ENCODE assay signal across 10 cellular contexts in the genomic region with DNA sequence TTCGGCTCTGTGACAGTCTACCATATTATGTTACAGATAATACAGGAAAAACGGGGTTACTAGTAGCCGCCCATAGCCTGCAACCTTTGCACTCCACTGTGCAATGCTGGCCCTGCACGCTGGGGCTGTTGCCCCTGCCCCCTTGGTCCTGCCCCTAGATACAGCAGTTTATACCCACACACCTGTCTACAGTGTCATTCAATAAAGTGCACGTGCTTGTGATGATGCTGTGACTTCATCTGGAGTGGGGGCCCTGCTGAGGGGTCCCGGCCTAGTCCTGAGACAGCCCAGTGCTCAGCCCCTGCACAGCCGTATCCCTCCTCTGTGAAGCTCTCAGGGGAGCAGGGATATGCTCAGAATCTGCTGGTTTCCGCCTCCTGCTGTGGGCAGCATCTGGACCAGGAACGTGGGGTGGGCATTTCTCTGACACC.
A peak's percentile ranks its signal among the peaks of the same experiment; 100 is the strongest.
DNase-seq lines count a peak whose midpoint lies in the region; ATAC-seq lines count a peak whose summit lies in the region.
"Had no signal": no experiment of that assay in that cellular context is flagged by ENCODE, and none has a peak within 500 bp of the region (broad histone marks: within the 10 kb centered on the region; RNA-seq: fewer than 3 reads in every experiment).

No MANE protein-coding gene starts in this region.

- no peaks in the 10 kb centered on the region for H3K9me3 ChIP-seq in HUES6 (ENCODE audit: control insufficient read depth, insufficient read depth, low read depth, low read length)

- H3K27ac ChIP-seq in HUES6 (ENCODE audit: low read depth, low read length) = peak overlapping the region; percentile 75; the same call in 1 of the 2 replicates
- H3K27ac ChIP-seq in layer of hippocampus (ENCODE audit: low read depth, low read length) = peak overlapping the region; percentile 17

- H3K36me3 ChIP-seq in HUES6 (ENCODE audit: control insufficient read depth, insufficient read depth, low read length) = peaks cover 12% of the 10 kb centered on the region

- H3K4me1 Mint-ChIP-seq in activated naive CD8-positive, alpha-beta T cell treated with anti-CD3 and anti-CD28 coated beads, Interleukin-2, amount 50 U/mL, for 24 hours = peaks cover 36% of the 10 kb centered on the region
- H3K4me1 Mint-ChIP-seq in stimulated activated naive CD8-positive, alpha-beta T cell treated with anti-CD3 and anti-CD28 coated beads, Interleukin-15, amount 100 ng/mL, for 72 hours = peaks cover 45% of the 10 kb centered on the region

- peaks cover 29% of the 10 kb centered on the region; the same call in 1 of the 2 replicates for H3K27me3 ChIP-seq in HUES6 (ENCODE audit: control insufficient read depth, insufficient read depth, low read length)
- peaks cover 2% of the 10 kb centered on the region for H3K27me3 ChIP-seq in layer of hippocampus (ENCODE audit: control insufficient read depth, insufficient read depth, low read length)

- no peaks in the 10 kb centered on the region for H3K27me3 Mint-ChIP-seq in activated naive CD8-positive, alpha-beta T cell treated with anti-CD3 and anti-CD28 coated beads, Interleukin-2, amount 50 U/mL, for 24 hours
- H3K27me3 Mint-ChIP-seq in stimulated activated naive CD8-positive, alpha-beta T cell treated with anti-CD3 and anti-CD28 coated beads, Interleukin-15, amount 100 ng/mL, for 72 hours = no peaks in the 10 kb centered on the region

- peaks cover 35% of the 10 kb centered on the region for H3K4me1 ChIP-seq in HUES6 (ENCODE audit: control insufficient read depth, insufficient read depth, low read length)

- peak overlapping the region; percentile 87 for H3K4me3 ChIP-seq in HUES6 (ENCODE audit: low read depth, low read length)

- DNase-seq in activated naive CD8-positive, alpha-beta T cell treated with anti-CD3 and anti-CD28 coated beads, Interleukin-2, amount 50 U/mL, for 24 hours = no peak
- DNase-seq in stimulated activated naive CD8-positive, alpha-beta T cell treated with anti-CD3 and anti-CD28 coated beads, Interleukin-15, amount 100 ng/mL, for 72 hours = peak; percentile 51 to 55
- DNase-seq in putamen (ENCODE audit: low spot score) (no peak), NCI-H1105 treated with DMSO at 0.1 percent for 48 hours (lab: John Stamatoyannopoulos, UW) (no peak)
- DNase-seq: midbrain, NCI-H1092 had no signal

- H3K36me3 Mint-ChIP-seq in activated naive CD8-positive, alpha-beta T cell treated with anti-CD3 and anti-CD28 coated beads, Interleukin-2, amount 50 U/mL, for 24 hours (ENCODE audit: low read depth) = peaks cover 30% of the 10 kb centered on the region

- H3K4me3 Mint-ChIP-seq in activated naive CD8-positive, alpha-beta T cell treated with anti-CD3 and anti-CD28 coated beads, Interleukin-2, amount 50 U/mL, for 24 hours = peak overlapping the region; percentile 92
- H3K4me3 Mint-ChIP-seq in stimulated activated naive CD8-positive, alpha-beta T cell treated with anti-CD3 and anti-CD28 coated beads, Interleukin-15, amount 100 ng/mL, for 72 hours = peak overlapping the region; percentile 94 to 98

- peak overlapping the region; percentile 96 for H3K9ac ChIP-seq in HUES6 (ENCODE audit: low read length)

- ATAC-seq in activated naive CD8-positive, alpha-beta T cell treated with anti-CD3 and anti-CD28 coated beads, Interleukin-2, amount 50 U/mL, for 24 hours = no peak
- ATAC-seq in stimulated activated naive CD8-positive, alpha-beta T cell treated with anti-CD3 and anti-CD28 coated beads, Interleukin-15, amount 100 ng/mL, for 72 hours = no peak
- ATAC-seq in GM19324 (IDR thresholded peaks at IDR 0.05; ENCODE audit: low FRiP score, unreplicated experiment) = no peak
- ATAC-seq in HG02973 (IDR thresholded peaks at IDR 0.05; ENCODE audit: unreplicated experiment) = no peak

- peak overlapping the region; percentile 96 for H3K27ac Mint-ChIP-seq in activated naive CD8-positive, alpha-beta T cell treated with anti-CD3 and anti-CD28 coated beads, Interleukin-2, amount 50 U/mL, for 24 hours
- peak overlapping the region; percentile 87 to 97 for H3K27ac Mint-ChIP-seq in stimulated activated naive CD8-positive, alpha-beta T cell treated with anti-CD3 and anti-CD28 coated beads, Interleukin-15, amount 100 ng/mL, for 72 hours

- no peaks in the 10 kb centered on the region for H3K9me3 Mint-ChIP-seq in activated naive CD8-positive, alpha-beta T cell treated with anti-CD3 and anti-CD28 coated beads, Interleukin-2, amount 50 U/mL, for 24 hours
- no peaks in the 10 kb centered on the region for H3K9me3 Mint-ChIP-seq in stimulated activated naive CD8-positive, alpha-beta T cell treated with anti-CD3 and anti-CD28 coated beads, Interleukin-15, amount 100 ng/mL, for 72 hours

Comparison
In these comparisons a context has a peak if more than half of its experiments do, and no peak if none do; other contexts are left out.
1. DNase-seq: peak in stimulated activated naive CD8-positive, alpha-beta T cell treated with anti-CD3 and anti-CD28 coated beads, Interleukin-15, amount 100 ng/mL, for 72 hours (2 of 2); none in activated naive CD8-positive, alpha-beta T cell treated with anti-CD3 and anti-CD28 coated beads, Interleukin-2, amount 50 U/mL, for 24 hours (single experiment), putamen (single experiment) and NCI-H1105 treated with DMSO at 0.1 percent for 48 hours (single experiment).